ENCODE assay signal across 9 cellular contexts in the genomic region with DNA sequence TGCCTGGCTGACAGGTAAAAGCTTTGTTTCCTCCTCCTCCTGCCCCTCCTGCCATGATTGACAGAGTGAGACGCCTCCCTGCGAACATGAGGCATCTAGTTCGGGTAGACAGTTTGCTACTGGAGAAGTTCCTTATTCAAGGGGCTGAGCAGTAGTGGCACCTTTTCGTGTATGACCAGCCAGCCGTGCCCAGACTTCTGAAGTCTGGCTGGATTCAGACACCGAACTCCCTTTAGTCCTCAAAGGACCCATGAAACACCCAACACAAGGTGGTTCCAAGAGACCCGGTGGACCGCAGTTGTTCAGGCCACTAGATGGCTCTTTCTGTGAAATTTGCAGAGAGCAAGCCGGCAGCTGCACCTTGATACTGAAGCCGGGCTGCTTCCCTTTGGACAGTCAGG.
DNase-seq lines count a peak whose midpoint lies in the region; ATAC-seq and TF ChIP-seq lines count a peak whose summit lies in the region.
"Had no signal": no experiment of that assay in that cellular context is flagged by ENCODE, and none has a peak within 500 bp of the region (broad histone marks: within the 10 kb centered on the region; RNA-seq: fewer than 3 reads in every experiment).

No MANE protein-coding gene starts in this region.

- no peak overlapping the region for H3K4me3 ChIP-seq in Caco-2 (ENCODE audit: low read depth, low read length)

- BruUV-seq in Caco-2 (replicated peaks; lab: Mats Ljungman, UMichigan) = no TSS peak

- TF ChIP-seq CTCF in Caco-2 (IDR thresholded peaks at IDR 0.05; ENCODE audit: insufficient read depth in 1 of 2, low read depth in 1 of 2, low read length in 1 of 2, severe bottlenecking in 1 of 2, unreplicated experiment in 1 of 2) (peak in 1 of 2 experiments; percentile 63), endothelial cell (IDR thresholded peaks at IDR 0.05; ENCODE audit: unreplicated experiment) (no peak)

- H3K4me3 Mint-ChIP-seq in Caco-2 (ENCODE audit: unreplicated experiment) (no peak overlapping the region), endothelial cell (ENCODE audit: unreplicated experiment) (no peak overlapping the region), naive B cell (peak overlapping the region; percentile 8 to 87 (median 58))

- CTCF ChIA-PET in Caco-2 (lab: Charles Lee) = interaction anchor here (0.6 to 1.0 kb wide), 3 partner anchors 187 to 301 kb away, joined by 3 to 6 read pairs (median 4); no protein-coding TSS in a partner anchor

- H3K4me1 Mint-ChIP-seq in Caco-2 (ENCODE audit: low read depth, unreplicated experiment) = peaks cover 19% of the 10 kb centered on the region
- peaks cover 9% of the 10 kb centered on the region for H3K4me1 Mint-ChIP-seq in endothelial cell (ENCODE audit: unreplicated experiment)
- H3K4me1 Mint-ChIP-seq in naive B cell = peaks cover 54 to 91% (median 84%) of the 10 kb centered on the region in 3 donors

- H3K27ac Mint-ChIP-seq in Caco-2 (ENCODE audit: unreplicated experiment) = no peak overlapping the region
- no peak overlapping the region for H3K27ac Mint-ChIP-seq in endothelial cell (ENCODE audit: unreplicated experiment)
- H3K27ac Mint-ChIP-seq in naive B cell = peak overlapping the region; percentile 56 to 94 (median 82)

- peak; percentile 44 to 45 for DNase-seq in Caco-2
- peak; percentile 53 for DNase-seq in HT-29 (ENCODE audit: low spot score)
- DNase-seq in endothelial cell (ENCODE audit: low spot score) = peak; percentile 18
- DNase-seq in naive B cell = peak; percentile 49
- no peak for DNase-seq in NCI-H1694 treated with DMSO at 0.1 percent for 48 hours (lab: John Stamatoyannopoulos, UW)
- no peak for DNase-seq in posterior vena cava (ENCODE audit: low spot score)
- DNase-seq: NCI-H774 had no signal

- H3K27me3 Mint-ChIP-seq in Caco-2 (ENCODE audit: insufficient read depth, unreplicated experiment) (no peaks in the 10 kb centered on the region), endothelial cell (ENCODE audit: unreplicated experiment) (peaks cover 8% of the 10 kb centered on the region), naive B cell (no peaks in the 10 kb centered on the region)

- H3K9me3 Mint-ChIP-seq in Caco-2 (ENCODE audit: unreplicated experiment) = no peaks in the 10 kb centered on the region
- H3K9me3 Mint-ChIP-seq in endothelial cell (ENCODE audit: unreplicated experiment) = no peaks in the 10 kb centered on the region
- no peaks in the 10 kb centered on the region for H3K9me3 Mint-ChIP-seq in naive B cell

- POLR2A ChIA-PET in Caco-2 (lab: Charles Lee) = no interaction called here

- no peaks in the 10 kb centered on the region for H3K9me3 ChIP-seq in Caco-2

- intact Hi-C loops in Caco-2 (cut with micrococcal nuclease; ENCODE audit: unreplicated experiment) (loop anchor here (1.0 to 10.0 kb wide), 2 partner anchors 67 to 188 kb away; no protein-coding TSS in a partner anchor), posterior vena cava (cut with DNase I) (no loop called here)

- peak; percentile 79 to 80 for ATAC-seq in naive B cell (ENCODE audit: low read depth in 2 of 2)
- no peak for ATAC-seq in GM21526 (IDR thresholded peaks at IDR 0.05; ENCODE audit: low FRiP score, unreplicated experiment)
- no peak for ATAC-seq in HG02870 (IDR thresholded peaks at IDR 0.05; ENCODE audit: unreplicated experiment)

- H3K4me1 ChIP-seq in Caco-2 = peaks cover 40% of the 10 kb centered on the region

- H3K27me3 ChIP-seq in Caco-2 (replicated peaks; ENCODE audit: control insufficient read depth, insufficient read depth, low read length) = no peaks in the 10 kb centered on the region

- H3K36me3 ChIP-seq in Caco-2 (ENCODE audit: control insufficient read depth, insufficient read depth, low read length) = no peaks in the 10 kb centered on the region

- H3K36me3 Mint-ChIP-seq in Caco-2 (ENCODE audit: insufficient read depth, unreplicated experiment) (peaks cover 9% of the 10 kb centered on the region), endothelial cell (ENCODE audit: low read depth, unreplicated experiment) (no peaks in the 10 kb centered on the region), naive B cell (no peaks in the 10 kb centered on the region)

Comparison
In these comparisons a context has a peak if more than half of its experiments do, and no peak if none do; other contexts are left out.
1. DNase-seq: peak in Caco-2 (2 of 2), HT-29 (single experiment), endothelial cell (single experiment) and naive B cell (single experiment); none in NCI-H1694 treated with DMSO at 0.1 percent for 48 hours (single experiment) and posterior vena cava (single experiment).
2. H3K27ac Mint-ChIP-seq: peak in naive B cell (6 of 6); none in Caco-2 (single experiment) and endothelial cell (single experiment).
3. H3K4me3 Mint-ChIP-seq: peak in naive B cell (8 of 8); none in Caco-2 (single experiment) and endothelial cell (single experiment).
4. ATAC-seq: peak in naive B cell (2 of 2); none in GM21526 (single experiment) and HG02870 (single experiment).